In the genomic region with DNA sequence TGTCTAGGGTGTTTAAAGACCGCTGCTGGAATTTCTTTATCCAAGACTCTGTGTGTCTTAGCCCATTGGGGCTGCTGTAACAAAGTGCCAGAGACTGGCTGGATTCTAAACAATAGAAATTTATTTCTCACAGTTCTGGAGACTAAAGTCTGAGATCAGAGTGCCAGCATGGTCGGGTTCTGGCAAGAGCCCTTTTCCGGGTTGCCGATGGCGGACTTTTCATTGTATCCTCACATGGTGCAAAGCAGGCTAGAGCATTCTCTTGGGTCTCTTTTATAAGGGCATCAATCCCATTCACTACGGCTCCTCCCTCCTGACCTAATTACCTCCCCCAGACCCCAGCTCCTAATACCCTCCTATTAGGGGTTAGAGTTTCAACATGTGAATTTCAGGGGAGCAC, we compare ENCODE assay signal across 11 cellular contexts. TPM values are rescaled to one million over a fixed set of nuclear protein-coding genes. Genes with fewer than 3 reads are reported as not detected.
DNase-seq lines count a peak whose midpoint lies in the region; ATAC-seq and TF ChIP-seq lines count a peak whose summit lies in the region.
"Had no signal": no experiment of that assay in that cellular context is flagged by ENCODE, and none has a peak within 500 bp of the region (broad histone marks: within the 10 kb centered on the region; RNA-seq: fewer than 3 reads in every experiment).

No MANE protein-coding gene starts in this region.

- peak overlapping the region; percentile 90 for H3K27ac Mint-ChIP-seq in activated CD4-positive, alpha-beta memory T cell treated with anti-CD3 and anti-CD28 coated beads, Interleukin-2, amount 10 ng/mL, durations not matched to agents 7 days and 5 days
- peak overlapping the region; percentile 94 to 98 for H3K27ac Mint-ChIP-seq in stimulated activated naive CD8-positive, alpha-beta T cell treated with anti-CD3 and anti-CD28 coated beads, Interleukin-15, amount 100 ng/mL, for 72 hours

- no peak overlapping the region for H3K4me3 ChIP-seq in lower lobe of right lung
- H3K4me3 ChIP-seq: Peyer's patch had no signal

- no peaks in the 10 kb centered on the region for H3K9me3 ChIP-seq in lower lobe of right lung
- H3K9me3 ChIP-seq: Peyer's patch had no signal

- DNase-seq in activated T-cell treated with anti-CD3 and anti-CD28 coated beads, Interleukin-2, amount 50 U/mL, for 4 hours: no peak
- DNase-seq in activated T-cell treated with anti-CD3 and anti-CD28 coated beads, Interleukin-2, amount 50 U/mL, for 1 hour: no peak
- DNase-seq in activated CD4-positive, alpha-beta memory T cell treated with anti-CD3 and anti-CD28 coated beads, Interleukin-2, amount 10 ng/mL, durations not matched to agents 7 days and 5 days: no peak
- DNase-seq in lower lobe of right lung: no peak
- no peak for DNase-seq in stimulated activated naive CD8-positive, alpha-beta T cell treated with anti-CD3 and anti-CD28 coated beads, Interleukin-15, amount 100 ng/mL, for 72 hours
- no peak for DNase-seq in NCI-H1105 treated with DMSO at 0.1 percent for 48 hours (lab: John Stamatoyannopoulos, UW)
- no peak for DNase-seq in DMS 273 (lab: John Stamatoyannopoulos, UW; ENCODE audit: unreplicated experiment)
- no peak for DNase-seq in occipital lobe (lab: John Stamatoyannopoulos, UW)

- no peaks in the 10 kb centered on the region for H3K27me3 ChIP-seq in lower lobe of right lung (ENCODE audit: low read depth)
- H3K27me3 ChIP-seq: Peyer's patch had no signal

- H3K36me3 Mint-ChIP-seq in activated T-cell treated with anti-CD3 and anti-CD28 coated beads, Interleukin-2, amount 50 U/mL, for 4 hours (ENCODE audit: insufficient read depth): peaks cover 18% of the 10 kb centered on the region
- peaks cover 72% of the 10 kb centered on the region for H3K36me3 Mint-ChIP-seq in activated CD4-positive, alpha-beta memory T cell treated with anti-CD3 and anti-CD28 coated beads, Interleukin-2, amount 10 ng/mL, durations not matched to agents 7 days and 5 days (ENCODE audit: low read depth)

- H3K4me3 Mint-ChIP-seq in activated T-cell treated with anti-CD3 and anti-CD28 coated beads, Interleukin-2, amount 50 U/mL, for 4 hours: peak overlapping the region; percentile 70
- H3K4me3 Mint-ChIP-seq in activated CD4-positive, alpha-beta memory T cell treated with anti-CD3 and anti-CD28 coated beads, Interleukin-2, amount 10 ng/mL, durations not matched to agents 7 days and 5 days: peak overlapping the region; percentile 60
- peak overlapping the region; percentile 72 to 86 for H3K4me3 Mint-ChIP-seq in stimulated activated naive CD8-positive, alpha-beta T cell treated with anti-CD3 and anti-CD28 coated beads, Interleukin-15, amount 100 ng/mL, for 72 hours

- no peak for TF ChIP-seq CTCF in lower lobe of right lung (IDR thresholded peaks at IDR 0.05)

- H3K27ac ChIP-seq in lower lobe of right lung: peak overlapping the region; percentile 64

- H3K27me3 Mint-ChIP-seq in activated T-cell treated with anti-CD3 and anti-CD28 coated beads, Interleukin-2, amount 50 U/mL, for 4 hours (ENCODE audit: low read depth): no peaks in the 10 kb centered on the region
- no peaks in the 10 kb centered on the region for H3K27me3 Mint-ChIP-seq in activated CD4-positive, alpha-beta memory T cell treated with anti-CD3 and anti-CD28 coated beads, Interleukin-2, amount 10 ng/mL, durations not matched to agents 7 days and 5 days
- no peaks in the 10 kb centered on the region for H3K27me3 Mint-ChIP-seq in stimulated activated naive CD8-positive, alpha-beta T cell treated with anti-CD3 and anti-CD28 coated beads, Interleukin-15, amount 100 ng/mL, for 72 hours

- no peak for ATAC-seq in activated T-cell treated with anti-CD3 and anti-CD28 coated beads, Interleukin-2, amount 50 U/mL, for 4 hours
- no peak for ATAC-seq in lower lobe of right lung
- no peak for ATAC-seq in stimulated activated naive CD8-positive, alpha-beta T cell treated with anti-CD3 and anti-CD28 coated beads, Interleukin-15, amount 100 ng/mL, for 72 hours

- H3K4me1 ChIP-seq in lower lobe of right lung: peaks cover 47% of the 10 kb centered on the region

- intact Hi-C loops in lower lobe of right lung (cut with DNase I): no loop called here

- H3K36me3 ChIP-seq in lower lobe of right lung: no peaks in the 10 kb centered on the region

- H3K4me1 Mint-ChIP-seq in activated T-cell treated with anti-CD3 and anti-CD28 coated beads, Interleukin-2, amount 50 U/mL, for 4 hours (ENCODE audit: low read depth): peaks cover 93% of the 10 kb centered on the region
- peaks cover 93% of the 10 kb centered on the region for H3K4me1 Mint-ChIP-seq in activated CD4-positive, alpha-beta memory T cell treated with anti-CD3 and anti-CD28 coated beads, Interleukin-2, amount 10 ng/mL, durations not matched to agents 7 days and 5 days
- peaks cover 100% of the 10 kb centered on the region for H3K4me1 Mint-ChIP-seq in stimulated activated naive CD8-positive, alpha-beta T cell treated with anti-CD3 and anti-CD28 coated beads, Interleukin-15, amount 100 ng/mL, for 72 hours

- POLR2A ChIA-PET in activated CD4-positive, alpha-beta memory T cell treated with anti-CD3 and anti-CD28 coated beads, Interleukin-2, amount 10 ng/mL, durations not matched to agents 7 days and 5 days (lab: Charles Lee): interaction anchor here (1.0 to 23.0 kb wide), 9 partner anchors 6 to 62 kb away, joined by 3 to 373 read pairs (median 5); partner anchors contain the start of gene NLRC5

- CTCF ChIA-PET in activated CD4-positive, alpha-beta memory T cell treated with anti-CD3 and anti-CD28 coated beads, Interleukin-2, amount 10 ng/mL, durations not matched to agents 7 days and 5 days (lab: Charles Lee): interaction anchor here (0.8 to 2.1 kb wide), 3 partner anchors 11 to 47 kb away, joined by 4 to 7 read pairs (median 6); no protein-coding TSS in a partner anchor

- no peaks in the 10 kb centered on the region for H3K9me3 Mint-ChIP-seq in activated T-cell treated with anti-CD3 and anti-CD28 coated beads, Interleukin-2, amount 50 U/mL, for 4 hours
- H3K9me3 Mint-ChIP-seq in activated CD4-positive, alpha-beta memory T cell treated with anti-CD3 and anti-CD28 coated beads, Interleukin-2, amount 10 ng/mL, durations not matched to agents 7 days and 5 days: no peaks in the 10 kb centered on the region
- H3K9me3 Mint-ChIP-seq in stimulated activated naive CD8-positive, alpha-beta T cell treated with anti-CD3 and anti-CD28 coated beads, Interleukin-15, amount 100 ng/mL, for 72 hours: peaks cover 0 to 5% of the 10 kb centered on the region in 2 donors

RNA-seq across cellular contexts. Expression of gene NLRC5, which starts 9.5 kb away (rescaled TPM):
- 100 to 1,000 TPM; 143 to 180 (median 158) TPM for total RNA-seq in activated T-cell treated with anti-CD3 and anti-CD28 coated beads, Interleukin-2, amount 50 U/mL, for 4 hours
- 100 to 1,000 TPM; 259 to 263 TPM for total RNA-seq in activated CD4-positive, alpha-beta memory T cell treated with anti-CD3 and anti-CD28 coated beads, Interleukin-2, amount 10 ng/mL, durations not matched to agents 7 days and 5 days
- 47.5 TPM for total RNA-seq in lower lobe of right lung
- 2.0 TPM for total RNA-seq in occipital lobe

RNA-seq across cellular contexts. Expression of gene CETP, which starts 37.1 kb away (rescaled TPM):
- total RNA-seq in activated T-cell treated with anti-CD3 and anti-CD28 coated beads, Interleukin-2, amount 50 U/mL, for 4 hours: under 1 TPM in 1 of 3 donors, not detected in 2; 0.11 TPM
- not detected for total RNA-seq in activated CD4-positive, alpha-beta memory T cell treated with anti-CD3 and anti-CD28 coated beads, Interleukin-2, amount 10 ng/mL, durations not matched to agents 7 days and 5 days
- total RNA-seq in lower lobe of right lung (1.1 TPM), occipital lobe (0.62 TPM)
- total RNA-seq: epithelial cell of proximal tubule, H4 had no signal

Comparison
In these comparisons a context has a peak if more than half of its experiments do, and no peak if none do; other contexts are left out.
1. RNA of gene NLRC5, which starts 9.5 kb away (total RNA-seq): 259 to 263 TPM in activated CD4-positive, alpha-beta memory T cell treated with anti-CD3 and anti-CD28 coated beads, Interleukin-2, amount 10 ng/mL, durations not matched to agents 7 days and 5 days, 143 to 180 TPM in activated T-cell treated with anti-CD3 and anti-CD28 coated beads, Interleukin-2, amount 50 U/mL, for 4 hours and 47.5 TPM in lower lobe of right lung (single experiment); 2.0 TPM in occipital lobe (single experiment); every median in the first group is over 10 times any median in the second.
2. Peak in every context shown above with its lines, with median percentiles within 50 percentile points of each other: H3K4me3 Mint-ChIP-seq.